2 cellular contexts compared by ENCODE assay signal in the genomic region with DNA sequence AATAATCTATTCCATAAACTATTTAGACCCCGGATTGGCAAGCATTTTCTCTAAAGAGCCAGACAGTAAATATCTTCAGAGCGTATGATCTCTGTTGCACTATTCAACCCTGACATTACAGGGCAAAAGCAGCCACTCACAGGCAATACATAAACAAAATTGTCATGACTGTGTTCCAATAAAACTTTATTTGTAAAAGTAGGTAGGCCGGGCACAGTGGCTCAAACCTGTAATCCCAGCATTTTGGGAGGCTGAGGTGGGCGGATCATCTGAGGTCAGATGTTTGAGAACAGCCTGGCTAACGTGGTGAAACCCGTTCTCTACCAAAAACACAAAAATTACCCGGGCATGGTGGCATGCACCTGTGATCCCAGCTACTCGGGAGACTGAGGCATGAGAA.
TF ChIP-seq lines count a peak whose summit lies in the region.

No MANE protein-coding gene starts in this region.

TF ChIP-seq in HepG2, 621 proteins besides CTCF, POLR2A, EP300 and RAD21 (continued from another document):
- TF ChIP-seq, protein P1, sequence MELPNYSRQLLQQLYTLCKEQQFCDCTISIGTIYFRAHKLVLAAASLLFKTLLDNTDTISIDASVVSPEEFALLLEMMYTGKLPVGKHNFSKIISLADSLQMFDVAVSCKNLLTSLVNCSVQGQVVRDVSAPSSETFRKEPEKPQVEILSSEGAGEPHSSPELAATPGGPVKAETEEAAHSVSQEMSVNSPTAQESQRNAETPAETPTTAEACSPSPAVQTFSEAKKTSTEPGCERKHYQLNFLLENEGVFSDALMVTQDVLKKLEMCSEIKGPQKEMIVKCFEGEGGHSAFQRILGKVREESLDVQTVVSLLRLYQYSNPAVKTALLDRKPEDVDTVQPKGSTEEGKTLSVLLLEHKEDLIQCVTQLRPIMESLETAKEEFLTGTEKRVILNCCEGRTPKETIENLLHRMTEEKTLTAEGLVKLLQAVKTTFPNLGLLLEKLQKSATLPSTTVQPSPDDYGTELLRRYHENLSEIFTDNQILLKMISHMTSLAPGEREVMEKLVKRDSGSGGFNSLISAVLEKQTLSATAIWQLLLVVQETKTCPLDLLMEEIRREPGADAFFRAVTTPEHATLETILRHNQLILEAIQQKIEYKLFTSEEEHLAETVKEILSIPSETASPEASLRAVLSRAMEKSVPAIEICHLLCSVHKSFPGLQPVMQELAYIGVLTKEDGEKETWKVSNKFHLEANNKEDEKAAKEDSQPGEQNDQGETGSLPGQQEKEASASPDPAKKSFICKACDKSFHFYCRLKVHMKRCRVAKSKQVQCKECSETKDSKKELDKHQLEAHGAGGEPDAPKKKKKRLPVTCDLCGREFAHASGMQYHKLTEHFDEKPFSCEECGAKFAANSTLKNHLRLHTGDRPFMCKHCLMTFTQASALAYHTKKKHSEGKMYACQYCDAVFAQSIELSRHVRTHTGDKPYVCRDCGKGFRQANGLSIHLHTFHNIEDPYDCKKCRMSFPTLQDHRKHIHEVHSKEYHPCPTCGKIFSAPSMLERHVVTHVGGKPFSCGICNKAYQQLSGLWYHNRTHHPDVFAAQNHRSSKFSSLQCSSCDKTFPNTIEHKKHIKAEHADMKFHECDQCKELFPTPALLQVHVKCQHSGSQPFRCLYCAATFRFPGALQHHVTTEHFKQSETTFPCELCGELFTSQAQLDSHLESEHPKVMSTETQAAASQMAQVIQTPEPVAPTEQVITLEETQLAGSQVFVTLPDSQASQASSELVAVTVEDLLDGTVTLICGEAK (IDR thresholded peaks at IDR 0.05), result no peak
- TF ChIP-seq, protein P1 (CRISPR knock-in tag; IDR thresholded peaks at IDR 0.05), result peak; percentile 72; the same call in 1 of the 2 replicates

TF ChIP-seq in K562, 482 proteins besides CTCF, POLR2A, EP300 and RAD21 (continued from another document):
- TF ChIP-seq, protein P1 (IDR thresholded peaks at IDR 0.05), result peak; percentile 77
- TF ChIP-seq, protein P1 (CRISPR knock-in tag; IDR thresholded peaks at IDR 0.05), result no peak
- no peak for TF ChIP-seq NCOA4 (IDR thresholded peaks at IDR 0.05; ENCODE audit: partially characterized antibody)
